Comparison of ENCODE assay signal across 8 cellular contexts in the genomic region with DNA sequence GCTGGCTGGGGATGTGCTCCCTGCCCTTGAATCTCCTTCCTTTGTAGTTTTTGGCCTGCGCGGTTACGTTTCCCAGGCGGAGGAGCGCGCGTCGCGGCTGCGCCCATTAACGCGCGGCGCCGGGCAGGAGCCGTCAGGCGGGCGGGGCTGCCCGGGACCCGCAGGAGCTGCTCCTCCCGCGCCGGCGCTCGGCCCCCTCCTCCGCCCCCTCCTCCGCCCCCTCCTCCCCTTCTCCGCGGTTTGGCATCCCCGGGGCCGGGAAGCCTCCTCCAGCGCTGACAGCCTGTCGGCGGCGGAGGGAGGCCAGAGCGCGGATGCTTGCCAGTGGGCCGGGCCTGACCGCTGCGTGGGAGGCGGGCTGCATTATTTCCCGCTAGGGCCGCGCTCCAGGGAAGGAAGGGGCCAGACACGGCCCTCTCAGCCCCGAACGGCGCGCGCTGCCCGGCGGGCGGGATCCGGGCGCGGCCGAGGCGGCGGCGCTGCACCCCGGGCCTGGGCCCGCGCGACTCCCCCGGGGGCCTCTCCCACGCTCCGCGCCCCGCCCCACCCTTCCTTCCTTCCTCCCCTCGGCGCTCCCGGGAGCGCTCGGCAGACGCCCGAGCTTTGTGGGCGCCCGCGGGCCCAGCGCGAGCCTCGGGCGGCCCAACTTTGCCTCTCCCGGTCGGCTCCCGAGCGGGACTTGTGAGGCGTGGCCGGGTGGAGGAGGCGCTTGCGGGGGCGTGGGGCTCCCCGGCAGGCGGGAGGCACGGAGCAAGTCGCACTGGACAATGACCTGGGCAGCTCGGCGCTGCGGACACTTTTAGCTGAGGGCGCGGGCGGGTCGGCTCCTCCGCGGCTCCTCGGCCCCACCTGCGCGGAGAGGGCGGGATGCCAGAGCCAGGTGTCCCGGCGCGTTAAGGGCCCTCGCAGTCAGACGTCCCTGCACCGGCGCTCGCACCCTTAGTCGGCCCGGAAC. TPM values are rescaled to one million over a fixed set of nuclear protein-coding genes. Genes with fewer than 3 reads are reported as not detected.
DNase-seq lines count a peak whose midpoint lies in the region; ATAC-seq and TF ChIP-seq lines count a peak whose summit lies in the region.

A gene (plus strand): TSS at position 405 of the 955 bp plus-strand sequence. CDS start 583 bp downstream, outside the sequence.

- no peaks in the 10 kb centered on the region for H3K9me3 ChIP-seq in heart right ventricle

- peak; percentile 32 for ATAC-seq in HG02759 (IDR thresholded peaks at IDR 0.05; ENCODE audit: unreplicated experiment)
- ATAC-seq in heart right ventricle, result peak; percentile 86 to 92 (median 88)
- ATAC-seq in HG02970 (IDR thresholded peaks at IDR 0.05; ENCODE audit: low FRiP score, unreplicated experiment), result no peak

- H3K27me3 Mint-ChIP-seq in osteocyte (ENCODE audit: unreplicated experiment), result no peaks in the 10 kb centered on the region

- H3K9me3 Mint-ChIP-seq in osteocyte (ENCODE audit: unreplicated experiment), result no peaks in the 10 kb centered on the region

- peaks cover 0 to 40% (median 0%) of the 10 kb centered on the region in 7 donors for H3K27me3 ChIP-seq in heart right ventricle

- WGBS in heart right ventricle, 2 donors, result 0% methylated on average over 101 to 118 of the region's 119 CpGs

- peaks cover 39% of the 10 kb centered on the region for H3K4me1 Mint-ChIP-seq in osteocyte (ENCODE audit: unreplicated experiment)

- H3K27ac Mint-ChIP-seq in osteocyte (ENCODE audit: unreplicated experiment), result peak within 1 kb of the TSS; percentile 57

- TF ChIP-seq CTCF in heart right ventricle (IDR thresholded peaks at IDR 0.05) (peak in 1 of 9 donors; percentile 4), osteocyte (IDR thresholded peaks at IDR 0.05) (no peak)

- intact Hi-C loops in heart right ventricle (cut with DNase I), result loop anchor here in 9 of 10 donors (2.0 to 10.0 kb wide), 10 partner anchors 64 to 136 kb away; no protein-coding TSS in a partner anchor

- H3K4me3 Mint-ChIP-seq in osteocyte (ENCODE audit: unreplicated experiment), result peak within 1 kb of the TSS; percentile 82

- H3K27ac ChIP-seq in heart right ventricle, result peak within 1 kb of the TSS; percentile 81 to 96 (median 90)

- no peaks in the 10 kb centered on the region for H3K36me3 ChIP-seq in heart right ventricle

- DNase-seq in DMS53 treated with DMSO at 0.1 percent for 48 hours (lab: John Stamatoyannopoulos, UW; ENCODE audit: unreplicated experiment) (peak; percentile 19), NCI-H510A (lab: John Stamatoyannopoulos, UW) (peak; percentile 43), anterior cingulate cortex (lab: John Stamatoyannopoulos, UW) (peak in 56 of 58 donors; percentile 21 to 89 (median 76)), heart right ventricle (peak; percentile 88), osteocyte (ENCODE audit: extremely low spot score, unreplicated experiment) (peak; percentile 92), 8988T (no peak)

- peak within 1 kb of the TSS; percentile 69 to 93 (median 74) for H3K4me3 ChIP-seq in heart right ventricle

- H3K36me3 Mint-ChIP-seq in osteocyte (ENCODE audit: unreplicated experiment), result no peaks in the 10 kb centered on the region

- peaks cover 0 to 51% (median 24%) of the 10 kb centered on the region in 9 donors for H3K4me1 ChIP-seq in heart right ventricle

RNA-seq across cellular contexts. Expression of the gene that starts here (rescaled TPM):
- total RNA-seq in heart right ventricle (10 to 100 TPM; 10.5 to 33.4 (median 18.5) TPM), osteocyte (12.6 and 14.1 TPM in 2 replicates)
- polyA plus RNA-seq in heart right ventricle, result 1 to 10 TPM; 4.1 to 7.3 TPM
